14 cellular contexts compared by ENCODE assay signal in the genomic region with DNA sequence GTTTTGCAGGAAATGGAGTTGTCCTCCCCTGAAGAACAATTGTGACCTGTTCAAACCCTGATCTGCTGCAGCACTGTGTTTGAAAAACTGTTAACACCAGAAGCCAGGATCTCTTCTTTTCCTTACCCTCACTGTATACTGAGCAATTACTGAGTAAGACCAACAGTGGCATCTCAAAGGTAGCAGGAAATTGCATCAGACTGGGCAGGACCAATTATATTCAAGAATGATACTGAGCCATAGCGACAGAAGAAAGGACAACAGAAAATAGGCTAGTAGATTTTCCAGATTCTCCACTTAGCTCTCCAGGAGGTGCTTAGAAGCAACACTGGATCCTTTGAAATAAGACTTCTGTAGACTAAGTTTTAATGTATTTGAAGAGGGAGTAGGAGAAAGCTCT. TPM values are rescaled to one million over a fixed set of nuclear protein-coding genes. Genes with fewer than 3 reads are reported as not detected.
DNase-seq lines count a peak whose midpoint lies in the region; TF ChIP-seq lines count a peak whose summit lies in the region.
"Had no signal": no experiment of that assay in that cellular context is flagged by ENCODE, and none has a peak within 500 bp of the region (broad histone marks: within the 10 kb centered on the region; RNA-seq: fewer than 3 reads in every experiment).

No MANE protein-coding gene starts in this region.

- H3K27ac ChIP-seq in uterus = no peak overlapping the region

- no peaks in the 10 kb centered on the region for H3K36me3 ChIP-seq in uterus

- intact Hi-C loops in uterus (cut with DNase I; ENCODE audit: low total_unique reads) = no loop called here

- no peak for TF ChIP-seq CTCF in AG10803 (conservative IDR thresholded peaks at IDR 0.05; ENCODE audit: low read length)
- TF ChIP-seq CTCF in fibroblast of pulmonary artery (IDR thresholded peaks at IDR 0.05; ENCODE audit: low read length, missing control alignments) = no peak
- no peak for TF ChIP-seq CTCF in uterus (IDR thresholded peaks at IDR 0.05)

- H3K27me3 ChIP-seq in uterus = no peaks in the 10 kb centered on the region

- H3K9me3 ChIP-seq in uterus = no peaks in the 10 kb centered on the region

- H3K4me3 ChIP-seq in AG10803 (ENCODE audit: low read length) (no peak overlapping the region), fibroblast of pulmonary artery (replicated peaks; ENCODE audit: low read depth, low read length) (no peak overlapping the region), uterus (no peak overlapping the region)

- DNase-seq in AG10803 (ENCODE audit: low read depth) (peak; percentile 9), HCEC 1CT (peak; percentile 20), RKO (ENCODE audit: low spot score) (peak; percentile 11), fibroblast of pulmonary artery (ENCODE audit: low read depth) (peak; percentile 11), GM19238 (ENCODE audit: insufficient read length, low spot score) (no peak), NCI-H1105 treated with DMSO at 0.1 percent for 48 hours (lab: John Stamatoyannopoulos, UW) (no peak), SW 1271 (lab: John Stamatoyannopoulos, UW) (no peak), uterus (no peak)
- DNase-seq: C1 segment of cervical spinal cord, DMS 273 treated with DMSO at 0.1 percent for 48 hours, KG1, NCI-H1105, NCI-H187 treated with DMSO at 0.1 percent for 48 hours, NCI-H446 treated with DMSO at 0.1 percent for 48 hours had no signal

- no peak for TF ChIP-seq POLR2A in uterus (IDR thresholded peaks at IDR 0.05)

- no peaks in the 10 kb centered on the region for H3K4me1 ChIP-seq in uterus

RNA-seq across cellular contexts. Expression of a gene that starts 57.4 kb away (rescaled TPM):
- total RNA-seq in uterus = 10 to 100 TPM in 2 of 4 donors, 1 to 10 TPM in 2; 5.4 to 18.4 (median 10.8) TPM

Comparison
In these comparisons a context has a peak if more than half of its experiments do, and no peak if none do; other contexts are left out.
1. DNase-seq: peak in AG10803 (single experiment), HCEC 1CT (single experiment), RKO (single experiment) and fibroblast of pulmonary artery (single experiment); none in GM19238 (single experiment), NCI-H1105 treated with DMSO at 0.1 percent for 48 hours (single experiment), SW 1271 (0 of 2) and uterus (0 of 2).